ENCODE assay signal across 27 cellular contexts in genomic region chrX:125172531-125172930, GRCh38.
"Had no signal": no experiment of that assay in that cellular context is flagged by ENCODE, and none has a peak within 500 bp of the region (broad histone marks: within the 10 kb centered on the region; RNA-seq: fewer than 3 reads in every experiment).

No MANE protein-coding gene starts in this region.

- H3K27me3 ChIP-seq: colonic mucosa, esophagus squamous epithelium, gastrocnemius medialis, heart right ventricle, left lung had no signal

- H3K36me3 Mint-ChIP-seq: mesothelial cell of epicardium had no signal

- H3K27ac ChIP-seq: colonic mucosa, epithelial cell of prostate, esophagus squamous epithelium, gastrocnemius medialis, heart right ventricle, left lung, lower lobe of right lung had no signal

- H3K4me1 ChIP-seq: colonic mucosa, esophagus squamous epithelium, gastrocnemius medialis, heart right ventricle, left lung, lower lobe of right lung had no signal

- DNase-seq: colonic mucosa; cortex of kidney; effector CD8-positive, alpha-beta T cell; effector memory CD8-positive, alpha-beta T cell; endodermal cell; erythroblast; esophagus squamous epithelium; foreskin fibroblast; foreskin melanocyte; gastrocnemius medialis; glutamatergic neuron; head of caudate nucleus; heart right ventricle; hippocampal formation; left cardiac atrium; left lung; left ventricle myocardium superior; lower lobe of right lung; mesenchymal stem cell; mucosa of descending colon had no signal

- H3K36me3 ChIP-seq: colonic mucosa, esophagus squamous epithelium, gastrocnemius medialis, heart right ventricle, left lung, lower lobe of right lung had no signal

- H3K4me3 Mint-ChIP-seq: dendritic cell treated with granulocyte-macrophage colony-stimulating factor and Interleukin-4, amounts not matched to agents 40 ng/mL and 50 ng/mL, for 4 days; effector memory CD8-positive, alpha-beta T cell; endodermal cell; mesothelial cell of epicardium had no signal

- H3K27ac Mint-ChIP-seq: dendritic cell treated with granulocyte-macrophage colony-stimulating factor and Interleukin-4, amounts not matched to agents 40 ng/mL and 50 ng/mL, for 4 days; effector memory CD8-positive, alpha-beta T cell; endodermal cell; mesothelial cell of epicardium had no signal

- H3K9me3 ChIP-seq: colonic mucosa, esophagus squamous epithelium, gastrocnemius medialis, heart right ventricle, left lung, lower lobe of right lung, mucosa of descending colon had no signal

- H3K4me1 Mint-ChIP-seq: mesothelial cell of epicardium had no signal

- H3K9me3 Mint-ChIP-seq: dendritic cell treated with granulocyte-macrophage colony-stimulating factor and Interleukin-4, amounts not matched to agents 40 ng/mL and 50 ng/mL, for 4 days; effector memory CD8-positive, alpha-beta T cell; endodermal cell; mesothelial cell of epicardium had no signal

- ATAC-seq: effector memory CD8-positive, alpha-beta T cell; esophagus mucosa; gastrocnemius medialis; heart right ventricle; left cardiac atrium; left lung; left ventricle myocardium superior; lower lobe of right lung; mucosa of descending colon had no signal

- FAIRE-seq: endometrium, islet of Langerhans, keratinocyte had no signal

- H3K4me3 ChIP-seq: colonic mucosa, esophagus squamous epithelium, gastrocnemius medialis, heart right ventricle, left lung, lower lobe of right lung, mucosa of descending colon had no signal

- H3K27me3 Mint-ChIP-seq: dendritic cell treated with granulocyte-macrophage colony-stimulating factor and Interleukin-4, amounts not matched to agents 40 ng/mL and 50 ng/mL, for 4 days; effector memory CD8-positive, alpha-beta T cell had no signal
